In the genomic region with DNA sequence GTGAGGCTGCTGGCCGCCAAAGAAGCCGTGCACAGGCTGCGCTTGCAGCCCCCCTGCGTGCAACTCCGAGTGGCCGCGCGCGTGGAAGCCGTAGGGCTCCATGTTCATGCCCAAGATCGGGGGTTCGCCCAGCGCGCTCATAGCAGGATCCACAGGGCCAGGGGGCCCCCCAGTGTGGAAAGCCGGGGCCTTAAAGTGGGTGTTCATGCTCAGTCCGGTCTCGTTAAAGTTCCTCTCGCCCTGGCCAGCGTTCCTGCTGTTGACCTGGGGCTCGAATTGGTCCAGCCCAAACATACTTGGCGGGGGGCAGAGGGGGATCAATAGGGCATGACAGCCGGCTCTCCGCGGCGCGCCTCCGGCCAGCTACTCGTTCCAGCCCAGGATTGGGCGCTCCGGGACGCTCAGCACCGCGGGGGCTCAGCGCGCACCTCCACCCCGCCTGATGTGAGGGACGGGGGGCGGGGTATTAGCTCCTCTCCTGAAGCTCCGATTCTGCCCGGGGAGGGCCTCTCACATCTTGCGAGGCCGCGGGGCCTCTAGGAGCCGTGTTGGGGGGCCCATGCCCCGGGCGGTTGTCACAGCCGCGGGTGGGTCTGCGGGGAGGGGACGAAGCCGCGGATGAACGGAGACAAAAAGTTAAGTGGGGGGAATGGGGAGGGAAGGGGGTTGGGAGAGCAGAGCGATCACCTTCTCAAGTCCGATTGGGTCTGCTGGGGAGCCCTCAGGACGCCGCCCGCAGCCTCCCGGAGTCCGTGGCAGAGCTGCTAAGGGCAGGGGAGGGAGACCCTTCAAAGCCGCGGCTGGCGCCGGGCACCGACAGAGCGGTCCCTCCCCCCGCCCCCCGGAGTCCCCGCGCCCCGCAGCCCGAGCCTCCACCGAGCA, we compare ENCODE assay signal across 8 cellular contexts. TPM values are rescaled to one million over a fixed set of nuclear protein-coding genes. Genes with fewer than 3 reads are reported as not detected.
A peak's percentile ranks its signal among the peaks of the same experiment; 100 is the strongest.
DNase-seq lines count a peak whose midpoint lies in the region; ATAC-seq and TF ChIP-seq lines count a peak whose summit lies in the region.

No MANE protein-coding gene starts in this region.

- ATAC-seq in foreskin keratinocyte (peak; percentile 18), HG03108 (IDR thresholded peaks at IDR 0.05; ENCODE audit: unreplicated experiment) (no peak)

- H3K36me3 ChIP-seq in SJSA1 (peaks cover 17% of the 10 kb centered on the region), parathyroid adenoma (ENCODE audit: control insufficient read depth, insufficient read depth, low read length) (no peaks in the 10 kb centered on the region)

- H3K27me3 ChIP-seq in SJSA1 (replicated peaks) (peaks cover 22% of the 10 kb centered on the region), foreskin keratinocyte (no peaks in the 10 kb centered on the region), parathyroid adenoma (ENCODE audit: control insufficient read depth, insufficient read depth, low read length) (no peaks in the 10 kb centered on the region)

- H3K27ac ChIP-seq in SJSA1 (no peak overlapping the region), foreskin keratinocyte (peak overlapping the region; percentile 91), parathyroid adenoma (no peak overlapping the region)

- peak; percentile 59 for DNase-seq in COR-L47 (lab: John Stamatoyannopoulos, UW)
- peak in 1 of 2 experiments; percentile 19 for DNase-seq in SJSA1 (ENCODE audit: low read depth in 1 of 2, low spot score in 2 of 2)
- peak; percentile 29 to 61 for DNase-seq in foreskin keratinocyte
- no peak for DNase-seq in GDM1 (lab: John Stamatoyannopoulos, UW)
- DNase-seq in A172 (ENCODE audit: low spot score) = no peak
- DNase-seq in DMS153 (lab: John Stamatoyannopoulos, UW) = no peak

- H3K9ac ChIP-seq in parathyroid adenoma = no peak overlapping the region

- peak overlapping the region; percentile 63 for H3K4me2 ChIP-seq in parathyroid adenoma (ENCODE audit: low read length)

- H3K4me1 ChIP-seq in SJSA1 (replicated peaks) = peaks cover 31% of the 10 kb centered on the region
- peaks cover 11% of the 10 kb centered on the region for H3K4me1 ChIP-seq in foreskin keratinocyte
- H3K4me1 ChIP-seq in parathyroid adenoma = no peaks in the 10 kb centered on the region

- TF ChIP-seq CTCF in foreskin keratinocyte (conservative IDR thresholded peaks at IDR 0.05) = no peak
- no peak for TF ChIP-seq CTCF in parathyroid adenoma (IDR thresholded peaks at IDR 0.05)

- peaks cover 5% of the 10 kb centered on the region; the same call in 1 of the 2 replicates for H3K9me3 ChIP-seq in SJSA1 (replicated peaks)
- no peaks in the 10 kb centered on the region for H3K9me3 ChIP-seq in parathyroid adenoma (ENCODE audit: control insufficient read depth, low read length)

- no peaks in the 10 kb centered on the region for H3K79me2 ChIP-seq in parathyroid adenoma

- H2AFZ ChIP-seq in parathyroid adenoma = no peak overlapping the region

- H3K4me3 ChIP-seq in SJSA1 (peak overlapping the region; percentile 72), parathyroid adenoma (ENCODE audit: low read depth, low read length) (peak overlapping the region; percentile 69)

RNA-seq across cellular contexts. Expression of a gene that starts 1.1 kb away (rescaled TPM):
- total RNA-seq in SJSA1 (2014; rRNA removed; shearing (Covaris generic)) = 3.9 and 4.5 TPM in 2 replicates
- 10.7 and 12.0 TPM in 2 replicates for total RNA-seq in foreskin keratinocyte
- 4.2 and 4.6 TPM in 2 replicates for polyA plus RNA-seq in foreskin keratinocyte
- 2.3 TPM in 2 replicates for total RNA-seq in A172 (2014; rRNA removed; shearing (Covaris generic))

Comparison
In these comparisons a context has a peak if more than half of its experiments do, and no peak if none do; other contexts are left out.
1. DNase-seq: peak in COR-L47 (single experiment) and foreskin keratinocyte (2 of 2); none in GDM1 (single experiment), A172 (single experiment) and DMS153 (single experiment).